20 cellular contexts compared by ENCODE assay signal in genomic region chr1:214317300-214317699, GRCh38. TPM values are rescaled to one million over a fixed set of nuclear protein-coding genes. Genes with fewer than 3 reads are reported as not detected.
DNase-seq lines count a peak whose midpoint lies in the region; ATAC-seq and TF ChIP-seq lines count a peak whose summit lies in the region.
"Had no signal": no experiment of that assay in that cellular context is flagged by ENCODE, and none has a peak within 500 bp of the region (broad histone marks: within the 10 kb centered on the region; RNA-seq: fewer than 3 reads in every experiment).

No MANE protein-coding gene starts in this region.

- H3K36me3 ChIP-seq in heart left ventricle, result peaks cover 0 to 64% (median 22%) of the 10 kb centered on the region in 9 donors
- H3K36me3 ChIP-seq in iPS-20b (ENCODE audit: insufficient read depth, low read depth, low read length), result no peaks in the 10 kb centered on the region
- peaks cover 7 to 19% (median 9%) of the 10 kb centered on the region in 3 donors for H3K36me3 ChIP-seq in skeletal muscle tissue (ENCODE audit: control insufficient read depth in 3 of 3, insufficient read depth in 3 of 3, low read length in 3 of 3)
- H3K36me3 ChIP-seq: HAP-1 had no signal

- TF ChIP-seq POLR2A in heart left ventricle (IDR thresholded peaks at IDR 0.05), result no peak

- H3K9me3 ChIP-seq in heart left ventricle (no peaks in the 10 kb centered on the region), right cardiac atrium (ENCODE audit: control insufficient read depth, low read length) (no peaks in the 10 kb centered on the region), T-helper 17 cell (ENCODE audit: control insufficient read depth, low read length, poor library complexity, severe bottlenecking) (no peaks in the 10 kb centered on the region), iPS-20b (ENCODE audit: insufficient read depth, low read depth, low read length) (no peaks in the 10 kb centered on the region), skeletal muscle tissue (ENCODE audit: control insufficient read depth in 3 of 3, low read length in 3 of 3) (no peaks in the 10 kb centered on the region)
- H3K9me3 ChIP-seq: HAP-1, tibial artery had no signal

- DNase-seq in heart left ventricle (peak in 1 of 5 donors; percentile 37), right cardiac atrium (no peak), T-helper 17 cell (no peak), NCI-H2029 (lab: John Stamatoyannopoulos, UW) (no peak)
- DNase-seq: activated CD4-positive, alpha-beta T cell treated with anti-CD3 and anti-CD28 coated beads for 1 hour; activated CD8-positive, alpha-beta memory T cell treated with anti-CD3 and anti-CD28 coated beads for 24 hours; activated naive CD4-positive, alpha-beta T cell; activated T-cell treated with anti-CD3 and anti-CD28 coated beads, Interleukin-2, amount 50 U/mL, for 4 hours; central memory CD4-positive, alpha-beta T cell; NCI-H1436; NCI-H2171; nucleus accumbens; retina; tibial artery had no signal

- intact Hi-C loops in heart left ventricle (cut with DNase I), result loop anchor here in 4 of 10 donors (2.0 to 5.0 kb wide), 2 partner anchors 35 to 36 kb away; partner anchors contain the start of gene SMYD2 (in 4 of the 4)
- intact Hi-C loops in right cardiac atrium (cut with DNase I), result no loop called here

- H3K27me3 Mint-ChIP-seq in T-helper 17 cell, result no peaks in the 10 kb centered on the region
- H3K27me3 Mint-ChIP-seq: stimulated activated naive CD8-positive, alpha-beta T cell treated with anti-CD3 and anti-CD28 coated beads, Interleukin-15, Interleukin-2, amounts not matched to agents 100 ng/mL and 50 ng/mL, for 24 hours had no signal

- peak; percentile 15 to 28 (median 20) for ATAC-seq in heart left ventricle
- no peak for ATAC-seq in right cardiac atrium
- ATAC-seq in T-helper 17 cell, result no peak
- ATAC-seq in HG03039 (IDR thresholded peaks at IDR 0.05; ENCODE audit: unreplicated experiment), result no peak
- ATAC-seq in HG03108 (IDR thresholded peaks at IDR 0.05; ENCODE audit: unreplicated experiment), result no peak
- ATAC-seq: activated T-cell treated with anti-CD3 and anti-CD28 coated beads, Interleukin-2, amount 50 U/mL, for 4 hours had no signal

- TF ChIP-seq CTCF in heart left ventricle (IDR thresholded peaks at IDR 0.05), result no peak

- H3K9ac ChIP-seq in iPS-20b (ENCODE audit: low read depth, low read length) (no peak overlapping the region), skeletal muscle tissue (ENCODE audit: low read depth in 1 of 3, low read length in 3 of 3) (no peak overlapping the region)

- H3K27ac Mint-ChIP-seq in T-helper 17 cell, result peak overlapping the region; percentile 19
- H3K27ac Mint-ChIP-seq: stimulated activated naive CD8-positive, alpha-beta T cell treated with anti-CD3 and anti-CD28 coated beads, Interleukin-15, Interleukin-2, amounts not matched to agents 100 ng/mL and 50 ng/mL, for 24 hours had no signal

- H3K27me3 ChIP-seq in heart left ventricle (no peaks in the 10 kb centered on the region), right cardiac atrium (ENCODE audit: control insufficient read depth, insufficient read depth) (no peaks in the 10 kb centered on the region), iPS-20b (ENCODE audit: insufficient read depth, low read length) (peaks cover 67% of the 10 kb centered on the region), skeletal muscle tissue (ENCODE audit: control insufficient read depth in 3 of 3, insufficient read depth in 3 of 3, low read length in 3 of 3) (no peaks in the 10 kb centered on the region)
- H3K27me3 ChIP-seq: tibial artery had no signal

- H3K4me3 Mint-ChIP-seq in T-helper 17 cell, result no peak overlapping the region
- H3K4me3 Mint-ChIP-seq: activated T-cell treated with anti-CD3 and anti-CD28 coated beads, Interleukin-2, amount 50 U/mL, for 4 hours; stimulated activated naive CD8-positive, alpha-beta T cell treated with anti-CD3 and anti-CD28 coated beads, Interleukin-15, Interleukin-2, amounts not matched to agents 100 ng/mL and 50 ng/mL, for 24 hours had no signal

- H3K36me3 Mint-ChIP-seq in T-helper 17 cell (ENCODE audit: low read depth), result peaks cover 8% of the 10 kb centered on the region

- H3K4me1 Mint-ChIP-seq in T-helper 17 cell, result peaks cover 12% of the 10 kb centered on the region

- H3K4me3 ChIP-seq in heart left ventricle, result no peak overlapping the region
- no peak overlapping the region for H3K4me3 ChIP-seq in right cardiac atrium (ENCODE audit: low read length)
- H3K4me3 ChIP-seq in iPS-20b (ENCODE audit: low read length), result peak overlapping the region; percentile 47
- H3K4me3 ChIP-seq in skeletal muscle tissue (ENCODE audit: low read length in 3 of 3), result no peak overlapping the region
- H3K4me3 ChIP-seq: HAP-1, tibial artery had no signal

- WGBS in heart left ventricle, 4 donors, result 47 to 54% (median 49%) methylated on average over 4 of the region's 4 CpGs
- 76% methylated on average over 4 of the region's 4 CpGs for WGBS in right cardiac atrium

- H3K27ac ChIP-seq in heart left ventricle (peak overlapping the region; percentile 5 to 93 (median 73)), right cardiac atrium (ENCODE audit: low read length) (no peak overlapping the region), iPS-20b (ENCODE audit: low read length) (no peak overlapping the region), skeletal muscle tissue (ENCODE audit: low read depth, low read length) (peak overlapping the region; percentile 46)
- H3K27ac ChIP-seq: tibial artery had no signal

- H3K4me1 ChIP-seq in heart left ventricle, result peaks cover 0 to 72% (median 15%) of the 10 kb centered on the region in 12 donors
- peaks cover 2% of the 10 kb centered on the region for H3K4me1 ChIP-seq in right cardiac atrium (ENCODE audit: control insufficient read depth, insufficient read depth, low read length)
- peaks cover 30% of the 10 kb centered on the region for H3K4me1 ChIP-seq in iPS-20b (ENCODE audit: insufficient read depth, low read length)
- H3K4me1 ChIP-seq in skeletal muscle tissue (ENCODE audit: control insufficient read depth in 3 of 3, insufficient read depth in 3 of 3, low read length in 3 of 3), result peaks cover 19 to 23% (median 21%) of the 10 kb centered on the region in 3 donors
- H3K4me1 ChIP-seq: HAP-1, tibial artery had no signal

RNA-seq across cellular contexts. Expression of gene SMYD2, which starts 36.3 kb away (rescaled TPM):
- total RNA-seq in heart left ventricle (100 to 1,000 TPM; 204 to 406 (median 342) TPM), right cardiac atrium (10 to 100 TPM in 3 of 4 donors, 1 to 10 TPM in 1; 8.8 to 26.5 (median 17.6) TPM), T-helper 17 cell (10 to 100 TPM; 27.1 to 33.2 TPM), skeletal muscle tissue (63.2 TPM)
- polyA plus RNA-seq in heart left ventricle (100 to 1,000 TPM; 157 to 194 TPM), right cardiac atrium (34.6 TPM)

Comparison
In these comparisons a context has a peak if more than half of its experiments do, and no peak if none do; other contexts are left out.
1. ATAC-seq: peak in heart left ventricle (4 of 4); none in right cardiac atrium (0 of 2), T-helper 17 cell (single experiment), HG03039 (single experiment) and HG03108 (single experiment).
2. H3K27ac ChIP-seq: peak in heart left ventricle (12 of 12) and skeletal muscle tissue (single experiment); none in right cardiac atrium (single experiment) and iPS-20b (single experiment).